In genomic region chr1:185568155-185569123, GRCh38 we compare ENCODE assay signal across 12 cellular contexts.
A peak's percentile ranks its signal among the peaks of the same experiment; 100 is the strongest.
DNase-seq lines count a peak whose midpoint lies in the region; ATAC-seq, FAIRE-seq and TF ChIP-seq lines count a peak whose summit lies in the region.
"Had no signal": no experiment of that assay in that cellular context is flagged by ENCODE, and none has a peak within 500 bp of the region (broad histone marks: within the 10 kb centered on the region; RNA-seq: fewer than 3 reads in every experiment).

No MANE protein-coding gene starts in this region.

- no peak for TF ChIP-seq CTCF in natural killer cell (IDR thresholded peaks at IDR 0.05)

- peak overlapping the region; percentile 63 for H3K27ac Mint-ChIP-seq in activated CD8-positive, alpha-beta T cell treated with anti-CD3 and anti-CD28 coated beads, Interleukin-2, amount 10 ng/mL, durations not matched to agents 7 days and 5 days
- peak overlapping the region; percentile 91 to 99 for H3K27ac Mint-ChIP-seq in natural killer cell

- no peaks in the 10 kb centered on the region for H3K27me3 Mint-ChIP-seq in activated CD8-positive, alpha-beta T cell treated with anti-CD3 and anti-CD28 coated beads, Interleukin-2, amount 10 ng/mL, durations not matched to agents 7 days and 5 days (ENCODE audit: low read depth)
- H3K27me3 Mint-ChIP-seq in natural killer cell (ENCODE audit: low read depth in 2 of 2): no peaks in the 10 kb centered on the region

- DNase-seq in KG1 (lab: John Stamatoyannopoulos, UW): peak; percentile 19
- DNase-seq in activated CD8-positive, alpha-beta T cell treated with anti-CD3 and anti-CD28 coated beads, Interleukin-2, amount 10 ng/mL, durations not matched to agents 7 days and 5 days: no peak
- no peak for DNase-seq in natural killer cell
- no peak for DNase-seq in NCI-H446 treated with DMSO at 0.1 percent for 48 hours (lab: John Stamatoyannopoulos, UW)
- DNase-seq: cortex of kidney; left cardiac atrium; NCI-H2107; stimulated activated CD4-positive, alpha-beta T cell treated with anti-CD3 and anti-CD28 coated beads, Interleukin-15, amount 100 ng/mL, for 24 hours had no signal

- H3K4me3 Mint-ChIP-seq in activated CD8-positive, alpha-beta T cell treated with anti-CD3 and anti-CD28 coated beads, Interleukin-2, amount 10 ng/mL, durations not matched to agents 7 days and 5 days: no peak overlapping the region
- H3K4me3 Mint-ChIP-seq in natural killer cell: peak overlapping the region; percentile 90

- intact Hi-C loops in natural killer cell (cut with micrococcal nuclease): loop anchor here (1.0 to 5.0 kb wide), 3 partner anchors 231 to 411 kb away; partner anchors contain the start of genes IVNS1ABP, SWT1 and TRMT1L

- ATAC-seq in activated CD8-positive, alpha-beta T cell treated with anti-CD3 and anti-CD28 coated beads, Interleukin-2, amount 10 ng/mL, durations not matched to agents 7 days and 5 days: peak; percentile 22
- ATAC-seq in natural killer cell (peak; percentile 58 to 81 (median 64)), GM21515 (IDR thresholded peaks at IDR 0.05; ENCODE audit: unreplicated experiment) (no peak), GM21526 (IDR thresholded peaks at IDR 0.05; ENCODE audit: low FRiP score, unreplicated experiment) (no peak)
- ATAC-seq: left cardiac atrium had no signal

- peak; percentile 63 for FAIRE-seq in G401.6 (lab: Jason Lieb, UNC)
- FAIRE-seq: RCC 7860 had no signal

- POLR2A ChIA-PET in activated CD8-positive, alpha-beta T cell treated with anti-CD3 and anti-CD28 coated beads, Interleukin-2, amount 10 ng/mL, durations not matched to agents 7 days and 5 days (lab: Charles Lee): interaction anchor here (1.7 to 3.6 kb wide), 3 partner anchors 68 to 252 kb away, joined by 7 to 35 read pairs (median 9); partner anchors contain the start of gene IVNS1ABP

- H3K4me1 Mint-ChIP-seq in activated CD8-positive, alpha-beta T cell treated with anti-CD3 and anti-CD28 coated beads, Interleukin-2, amount 10 ng/mL, durations not matched to agents 7 days and 5 days (ENCODE audit: low read depth): peaks cover 60% of the 10 kb centered on the region
- peaks cover 43 to 48% of the 10 kb centered on the region in 2 donors for H3K4me1 Mint-ChIP-seq in natural killer cell

- CTCF ChIA-PET in activated CD8-positive, alpha-beta T cell treated with anti-CD3 and anti-CD28 coated beads, Interleukin-2, amount 10 ng/mL, durations not matched to agents 7 days and 5 days (lab: Charles Lee): interaction anchor here (0.7 to 3.3 kb wide), 13 partner anchors 8 to 251 kb away, joined by 3 to 29 read pairs (median 7); partner anchors contain the start of gene IVNS1ABP

- peaks cover 4% of the 10 kb centered on the region for H3K9me3 Mint-ChIP-seq in activated CD8-positive, alpha-beta T cell treated with anti-CD3 and anti-CD28 coated beads, Interleukin-2, amount 10 ng/mL, durations not matched to agents 7 days and 5 days (ENCODE audit: insufficient read depth)
- no peaks in the 10 kb centered on the region for H3K9me3 Mint-ChIP-seq in natural killer cell

- peaks cover 19% of the 10 kb centered on the region for H3K36me3 Mint-ChIP-seq in activated CD8-positive, alpha-beta T cell treated with anti-CD3 and anti-CD28 coated beads, Interleukin-2, amount 10 ng/mL, durations not matched to agents 7 days and 5 days (ENCODE audit: low read depth)
- H3K36me3 Mint-ChIP-seq in natural killer cell: peaks cover 8% of the 10 kb centered on the region

Comparison
In these comparisons a context has a peak if more than half of its experiments do, and no peak if none do; other contexts are left out.
1. ATAC-seq: peak in activated CD8-positive, alpha-beta T cell treated with anti-CD3 and anti-CD28 coated beads, Interleukin-2, amount 10 ng/mL, durations not matched to agents 7 days and 5 days (single experiment) and natural killer cell (3 of 3); none in GM21515 (single experiment) and GM21526 (single experiment).